ENCODE assay signal across 8 cellular contexts in genomic region chr13:113820813-113821651, GRCh38. TPM values are rescaled to one million over a fixed set of nuclear protein-coding genes. Genes with fewer than 3 reads are reported as not detected.
A peak's percentile ranks its signal among the peaks of the same experiment; 100 is the strongest.
DNase-seq lines count a peak whose midpoint lies in the region; ATAC-seq and TF ChIP-seq lines count a peak whose summit lies in the region.

No MANE protein-coding gene starts in this region.

- CTCF ChIA-PET in Calu3 (lab: Charles Lee), result no interaction called here

- no peaks in the 10 kb centered on the region for H3K27me3 Mint-ChIP-seq in Calu3 (ENCODE audit: unreplicated experiment)

- ATAC-seq in stimulated activated effector memory CD8-positive, alpha-beta T cell treated with anti-CD3 and anti-CD28 coated beads, Interleukin-12 subunit alpha, Interleukin-12 subunit beta, amount 100 ng/mL, for 72 hours, result no peak
- ATAC-seq in GM19035 (IDR thresholded peaks at IDR 0.05; ENCODE audit: unreplicated experiment) (no peak), GM19397 (IDR thresholded peaks at IDR 0.05; ENCODE audit: unreplicated experiment) (no peak)

- DNase-seq in NCI-H748 (lab: John Stamatoyannopoulos, UW; ENCODE audit: unreplicated experiment), result peak; percentile 24
- no peak for DNase-seq in NCI-H748 treated with DMSO at 0.1 percent for 48 hours (lab: John Stamatoyannopoulos, UW)
- DNase-seq in astrocyte of the hippocampus (ENCODE audit: low read depth, low spot score), result peak; percentile 92
- peak; percentile 96 for DNase-seq in hepatic stellate cell (ENCODE audit: low spot score)
- DNase-seq in stimulated activated effector memory CD8-positive, alpha-beta T cell treated with anti-CD3 and anti-CD28 coated beads, Interleukin-12 subunit alpha, Interleukin-12 subunit beta, amount 100 ng/mL, for 72 hours (ENCODE audit: low spot score in 2 of 2), result no peak
- DNase-seq in Calu3, result no peak

- H3K36me3 Mint-ChIP-seq in stimulated activated effector memory CD8-positive, alpha-beta T cell treated with anti-CD3 and anti-CD28 coated beads, Interleukin-12 subunit alpha, Interleukin-12 subunit beta, amount 100 ng/mL, for 72 hours, result peaks cover 7% of the 10 kb centered on the region
- H3K36me3 Mint-ChIP-seq in Calu3 (ENCODE audit: insufficient read depth, unreplicated experiment), result no peaks in the 10 kb centered on the region

- peak overlapping the region; percentile 23 for H3K27ac Mint-ChIP-seq in stimulated activated effector memory CD8-positive, alpha-beta T cell treated with anti-CD3 and anti-CD28 coated beads, Interleukin-12 subunit alpha, Interleukin-12 subunit beta, amount 100 ng/mL, for 72 hours
- no peak overlapping the region for H3K27ac Mint-ChIP-seq in Calu3 (ENCODE audit: unreplicated experiment)

- no TSS peak for BruUV-seq in Calu3 (replicated peaks; lab: Mats Ljungman, UMichigan)

- H3K4me3 Mint-ChIP-seq in stimulated activated effector memory CD8-positive, alpha-beta T cell treated with anti-CD3 and anti-CD28 coated beads, Interleukin-12 subunit alpha, Interleukin-12 subunit beta, amount 100 ng/mL, for 72 hours, result no peak overlapping the region
- H3K4me3 Mint-ChIP-seq in Calu3 (ENCODE audit: low read depth, unreplicated experiment), result no peak overlapping the region

- no peak for TF ChIP-seq CTCF in Calu3 (IDR thresholded peaks at IDR 0.05; ENCODE audit: unreplicated experiment)

- no peaks in the 10 kb centered on the region for H3K9me3 Mint-ChIP-seq in stimulated activated effector memory CD8-positive, alpha-beta T cell treated with anti-CD3 and anti-CD28 coated beads, Interleukin-12 subunit alpha, Interleukin-12 subunit beta, amount 100 ng/mL, for 72 hours
- H3K9me3 Mint-ChIP-seq in Calu3 (ENCODE audit: low read depth, unreplicated experiment), result no peaks in the 10 kb centered on the region

- intact Hi-C loops in Calu3 (cut with micrococcal nuclease; ENCODE audit: unreplicated experiment), result no loop called here

- peaks cover 18% of the 10 kb centered on the region for H3K4me1 Mint-ChIP-seq in stimulated activated effector memory CD8-positive, alpha-beta T cell treated with anti-CD3 and anti-CD28 coated beads, Interleukin-12 subunit alpha, Interleukin-12 subunit beta, amount 100 ng/mL, for 72 hours
- no peaks in the 10 kb centered on the region for H3K4me1 Mint-ChIP-seq in Calu3 (ENCODE audit: low read depth, unreplicated experiment)

RNA-seq across cellular contexts. Expression of gene GAS6, which starts 42.8 kb away (rescaled TPM):
- 0.42 and 0.83 TPM in 2 replicates for total RNA-seq in Calu3 (2022)

Comparison
In these comparisons a context has a peak if more than half of its experiments do, and no peak if none do; other contexts are left out.
1. DNase-seq: peak in NCI-H748 (single experiment), astrocyte of the hippocampus (single experiment) and hepatic stellate cell (single experiment); none in NCI-H748 treated with DMSO at 0.1 percent for 48 hours (single experiment), stimulated activated effector memory CD8-positive, alpha-beta T cell treated with anti-CD3 and anti-CD28 coated beads, Interleukin-12 subunit alpha, Interleukin-12 subunit beta, amount 100 ng/mL, for 72 hours (0 of 2) and Calu3 (single experiment).